In the genomic region with DNA sequence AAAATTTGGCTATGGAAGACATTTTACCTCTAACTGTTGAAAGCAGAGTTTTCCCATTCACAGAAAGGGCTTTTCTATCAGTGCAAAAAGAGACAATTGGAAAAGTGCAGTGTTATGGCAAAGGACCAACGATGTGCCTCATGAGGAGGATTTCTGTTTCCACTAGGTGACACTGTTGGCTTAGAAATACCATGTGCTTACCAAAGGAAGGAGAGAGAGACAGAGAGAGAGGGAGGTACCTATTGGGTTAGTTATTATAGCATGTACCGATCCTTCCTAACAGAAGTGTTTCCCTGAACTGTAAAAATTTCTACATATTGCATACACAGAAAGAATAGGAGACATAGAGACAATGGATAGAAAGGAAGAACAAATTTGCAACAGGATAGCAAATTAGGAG, we compare ENCODE assay signal across 13 cellular contexts. TPM values are rescaled to one million over a fixed set of nuclear protein-coding genes. Genes with fewer than 3 reads are reported as not detected.
DNase-seq lines count a peak whose midpoint lies in the region; ATAC-seq and TF ChIP-seq lines count a peak whose summit lies in the region.
"Had no signal": no experiment of that assay in that cellular context is flagged by ENCODE, and none has a peak within 500 bp of the region (broad histone marks: within the 10 kb centered on the region; RNA-seq: fewer than 3 reads in every experiment).

No MANE protein-coding gene starts in this region.

- CTCF ChIA-PET in BJ (lab: Yijun Ruan, JAX) (no interaction called here), HEK293 (lab: Yijun Ruan, JAX) (interaction anchor here (0.6 to 7.0 kb wide), 9 partner anchors 16 to 365 kb away, joined by 3 to 58 read pairs (median 4); a partner anchor contains a TSS)

- H3K4me3 ChIP-seq in BJ (ENCODE audit: low read depth, low read length) (no peak overlapping the region), HEK293 (ENCODE audit: low read depth, low read length) (no peak overlapping the region), epithelial cell of proximal tubule (ENCODE audit: low read depth, low read length) (no peak overlapping the region)

- POLR2A ChIA-PET in BJ (lab: Charles Lee) (no interaction called here), HEK293 (lab: Yijun Ruan, JAX) (no interaction called here)

- DNase-seq in BJ (ENCODE audit: low read depth) (no peak), OCI-M1 (lab: John Stamatoyannopoulos, UW) (peak; percentile 49), epithelial cell of proximal tubule (ENCODE audit: low read depth) (no peak), NCI-H187 (lab: John Stamatoyannopoulos, UW) (no peak)
- DNase-seq in activated naive CD4-positive, alpha-beta T cell (lab: John Stamatoyannopoulos, UW) = no peak
- DNase-seq: activated CD4-positive, alpha-beta memory T cell treated with anti-CD3 and anti-CD28 coated beads, Interleukin-2, amount 10 ng/mL, durations not matched to agents 7 days and 5 days; naive B cell; NCI-H1694 had no signal

- ATAC-seq in HG03439 (IDR thresholded peaks at IDR 0.05; ENCODE audit: unreplicated experiment) (no peak), GM21381 (IDR thresholded peaks at IDR 0.05; ENCODE audit: unreplicated experiment) (no peak)

- H3K36me3 ChIP-seq in BJ (ENCODE audit: control insufficient read depth, insufficient read depth, low read length) = no peaks in the 10 kb centered on the region
- no peaks in the 10 kb centered on the region for H3K36me3 ChIP-seq in HEK293 (ENCODE audit: control insufficient read depth in 2 of 2, insufficient read depth in 1 of 2, low read length in 2 of 2)

- peaks cover 14% of the 10 kb centered on the region for H3K9me3 ChIP-seq in HEK293 (ENCODE audit: control insufficient read depth, insufficient read depth, low read depth, low read length)

- no peak overlapping the region for H3K27ac ChIP-seq in HEK293 (ENCODE audit: extremely low read depth, low read depth, low read length)

- H3K4me1 ChIP-seq in HEK293 (ENCODE audit: control insufficient read depth, insufficient read depth, low read length) = peaks cover 1% of the 10 kb centered on the region; the same call in 1 of the 2 replicates

- H3K27me3 ChIP-seq in BJ (ENCODE audit: control insufficient read depth, insufficient read depth, low read length) = no peaks in the 10 kb centered on the region

- TF ChIP-seq CTCF in BJ (IDR thresholded peaks at IDR 0.05; ENCODE audit: insufficient read depth, low read depth, low read length) (peak; percentile 31; the same call in 1 of the 2 replicates), HEK293 (tag by site-specific recombination; IDR thresholded peaks at IDR 0.05) (peak; percentile 69), epithelial cell of proximal tubule (conservative IDR thresholded peaks at IDR 0.05; ENCODE audit: low read depth, low read length) (peak; percentile 31)

TF ChIP-seq in HEK293, 187 proteins besides CTCF, POLR2A, EP300 and RAD21:
- TF ChIP-seq ZNF366 (tag by site-specific recombination; conservative IDR thresholded peaks at IDR 0.05) (peak; percentile 52), ZNF510 (tag by site-specific recombination; IDR thresholded peaks at IDR 0.05; ENCODE audit: insufficient replicate concordance) (no peak), PRDM1 (tag by site-specific recombination; IDR thresholded peaks at IDR 0.05) (peak; percentile 30; the same call in 1 of the 2 replicates), GLIS2 (tag by site-specific recombination; IDR thresholded peaks at IDR 0.05) (no peak), ZNF37A (tag by site-specific recombination; IDR thresholded peaks at IDR 0.05) (no peak), ZNF416 (tag by site-specific recombination; IDR thresholded peaks at IDR 0.05) (no peak), ZNF596 (tag by site-specific recombination; IDR thresholded peaks at IDR 0.05) (0 out of 2 replicates have a peak, but pooled peaks have one; percentile 32), ZFP37 (tag by site-specific recombination; IDR thresholded peaks at IDR 0.05) (peak; percentile 33; the same call in 1 of the 2 replicates), ZNF514 (tag by site-specific recombination; IDR thresholded peaks at IDR 0.05) (no peak), GLI2 (tag by site-specific recombination; IDR thresholded peaks at IDR 0.05; ENCODE audit: borderline replicate concordance, low read depth) (no peak), ZFP3 (tag by site-specific recombination; IDR thresholded peaks at IDR 0.05; ENCODE audit: low read depth) (no peak), ZNF654 (tag by site-specific recombination; IDR thresholded peaks at IDR 0.05; ENCODE audit: low read depth) (peak; percentile 90), ZBTB8A (tag by site-specific recombination; IDR thresholded peaks at IDR 0.05) (no peak), ZNF324 (tag by site-specific recombination; IDR thresholded peaks at IDR 0.05) (no peak), SP3 (tag by site-specific recombination; IDR thresholded peaks at IDR 0.05) (peak; percentile 15; the same call in 1 of the 2 replicates)

RNA-seq across cellular contexts. Expression of a gene that starts 23.9 kb away (rescaled TPM):
- 5.7 and 5.8 TPM in 2 replicates for polyA plus RNA-seq in BJ (2011; rRNA removed)
- 1.2 and 1.4 TPM in 2 replicates for polyA minus RNA-seq in BJ (2011; rRNA and poly(A)+ RNA removed)
- total RNA-seq in epithelial cell of proximal tubule = 3.6 TPM in 1 of 2 replicates, not detected in the other
- total RNA-seq: activated CD4-positive, alpha-beta memory T cell treated with anti-CD3 and anti-CD28 coated beads, Interleukin-2, amount 10 ng/mL, durations not matched to agents 7 days and 5 days; T-helper 1 cell treated with Interleukin-12 subunit alpha and Interleukin-12 subunit beta and Interleukin-4 antibody, amounts not matched to agents 30 ng/mL and 1 ng/mL, for 36 hours had no signal
- polyA plus RNA-seq: CD4-positive, CD25-positive, alpha-beta regulatory T cell had no signal

RNA-seq across cellular contexts. Expression of a gene that starts 40.0 kb away (rescaled TPM):
- polyA plus RNA-seq in BJ (2011; rRNA removed) = 5.5 and 8.6 TPM in 2 replicates
- polyA minus RNA-seq in BJ (2011; rRNA and poly(A)+ RNA removed) = 1.3 and 2.6 TPM in 2 replicates
- 0.43 and 1.3 TPM in 2 replicates for total RNA-seq in epithelial cell of proximal tubule
- total RNA-seq: activated CD4-positive, alpha-beta memory T cell treated with anti-CD3 and anti-CD28 coated beads, Interleukin-2, amount 10 ng/mL, durations not matched to agents 7 days and 5 days; CD4-positive, CD25-positive, alpha-beta regulatory T cell; T-helper 1 cell treated with Interleukin-12 subunit alpha and Interleukin-12 subunit beta and Interleukin-4 antibody, amounts not matched to agents 30 ng/mL and 1 ng/mL, for 36 hours had no signal
- polyA plus RNA-seq: CD4-positive, CD25-positive, alpha-beta regulatory T cell had no signal

RNA-seq across cellular contexts. Expression of a gene that starts 43.0 kb away (rescaled TPM):
- 674 and 893 TPM in 2 replicates for polyA plus RNA-seq in BJ (2011; rRNA removed)
- polyA minus RNA-seq in BJ (2011; rRNA and poly(A)+ RNA removed) = 110 and 164 TPM in 2 replicates
- total RNA-seq in epithelial cell of proximal tubule = 1.0 and 3.9 TPM in 2 replicates
- total RNA-seq: activated CD4-positive, alpha-beta memory T cell treated with anti-CD3 and anti-CD28 coated beads, Interleukin-2, amount 10 ng/mL, durations not matched to agents 7 days and 5 days; CD4-positive, CD25-positive, alpha-beta regulatory T cell; T-helper 1 cell treated with Interleukin-12 subunit alpha and Interleukin-12 subunit beta and Interleukin-4 antibody, amounts not matched to agents 30 ng/mL and 1 ng/mL, for 36 hours had no signal
- polyA plus RNA-seq: CD4-positive, CD25-positive, alpha-beta regulatory T cell had no signal
